1 cellular context compared by ENCODE assay signal in the genomic region with DNA sequence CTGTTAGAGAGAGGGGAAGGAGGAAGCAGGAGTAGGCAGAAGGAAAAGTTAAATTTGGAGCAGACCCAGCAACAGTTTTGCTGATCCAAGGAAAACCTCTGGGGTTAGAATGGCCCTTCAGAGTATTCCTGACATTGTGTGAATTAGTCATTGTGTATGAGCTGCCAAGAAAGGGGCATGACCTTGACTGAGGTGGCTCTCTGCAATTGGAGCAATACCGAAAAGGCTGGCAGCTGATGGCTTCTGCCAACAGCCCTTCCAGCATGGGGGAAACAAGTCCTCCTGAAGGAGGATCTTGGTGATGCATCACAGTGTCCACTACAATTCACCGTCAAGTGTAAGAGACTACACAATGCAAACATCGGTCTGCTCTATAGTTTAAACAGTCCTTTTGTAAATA.
A peak's percentile ranks its signal among the peaks of the same experiment; 100 is the strongest.
TF ChIP-seq lines count a peak whose summit lies in the region.

No MANE protein-coding gene starts in this region.

TF ChIP-seq in SK-N-SH, 30 proteins besides CTCF, POLR2A, EP300 and RAD21 (continued from another document):
- TF ChIP-seq MEF2A (IDR thresholded peaks at IDR 0.05; ENCODE audit: borderline replicate concordance, low read depth): no peak
- TF ChIP-seq FOSL2 (IDR thresholded peaks at IDR 0.05; ENCODE audit: borderline replicate concordance, low read depth): peak; percentile 66; the same call in 1 of the 2 replicates
